24 cellular contexts compared by ENCODE assay signal in the genomic region with DNA sequence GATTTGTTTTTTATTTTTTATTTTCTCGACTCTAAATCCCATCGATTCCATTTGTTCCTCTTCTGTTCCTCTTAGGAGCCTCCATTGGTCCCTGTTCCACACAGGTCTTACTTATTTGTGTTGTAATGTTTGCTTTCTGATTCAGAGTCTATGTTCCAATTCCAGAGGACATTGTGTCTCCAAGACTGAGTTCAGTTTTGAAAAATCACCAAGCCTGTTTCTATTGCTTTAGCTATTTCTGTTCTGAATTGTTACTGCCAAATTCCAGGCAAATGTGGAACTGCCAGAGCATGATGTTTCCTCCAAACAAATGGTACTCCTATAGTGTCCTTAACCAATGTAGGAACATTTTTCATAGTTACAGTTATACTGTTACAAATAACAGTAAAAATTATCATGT.
"Had no signal": no experiment of that assay in that cellular context is flagged by ENCODE, and none has a peak within 500 bp of the region (broad histone marks: within the 10 kb centered on the region; RNA-seq: fewer than 3 reads in every experiment).

No MANE protein-coding gene starts in this region.

- H3K4me1 ChIP-seq: colonic mucosa, esophagus muscularis mucosa, heart right ventricle, left lung, neural progenitor cell, vagina had no signal

- FAIRE-seq: frontal cortex, TTC549 had no signal

- H3K9ac ChIP-seq: neural progenitor cell had no signal

- H3K4me3 ChIP-seq: colonic mucosa, esophagus muscularis mucosa, heart right ventricle, left lung, neural progenitor cell, vagina had no signal

- H3K27ac ChIP-seq: brain microvascular endothelial cell, colonic mucosa, heart right ventricle, left lung, neural progenitor cell, vagina, WERI-Rb-1 had no signal

- ATAC-seq: activated CD8-positive, alpha-beta memory T cell treated with anti-CD3 and anti-CD28 coated beads, Interleukin-2, amount 10 ng/mL, durations not matched to agents 7 days and 5 days; activated CD8-positive, alpha-beta T cell treated with anti-CD3 and anti-CD28 coated beads for 36 hours; activated naive CD8-positive, alpha-beta T cell treated with anti-CD3 and anti-CD28 coated beads, Interleukin-2, amount 50 U/mL, for 24 hours; left lung; naive thymus-derived CD8-positive, alpha-beta T cell; stimulated activated naive CD8-positive, alpha-beta T cell treated with anti-CD3 and anti-CD28 coated beads, Interleukin-15, amount 100 ng/mL, for 72 hours had no signal

- DNase-seq: activated CD4-positive, alpha-beta T cell treated with anti-CD3 and anti-CD28 coated beads, Interleukin-2, amount 10 ng/mL, durations not matched to agents 7 days and 5 days; activated CD4-positive, CD25-positive, alpha-beta regulatory T cell treated with anti-CD3 and anti-CD28 coated beads, Interleukin-2, amount 50 U/mL, for 72 hours; activated CD8-positive, alpha-beta memory T cell treated with anti-CD3 and anti-CD28 coated beads, Interleukin-2, amount 10 ng/mL, durations not matched to agents 7 days and 5 days; activated CD8-positive, alpha-beta T cell treated with anti-CD3 and anti-CD28 coated beads for 36 hours; activated gamma-delta T cell; activated naive CD4-positive, alpha-beta T cell treated with anti-CD3 and anti-CD28 coated beads, Interleukin-2, amount 50 U/mL, for 16 hours; activated naive CD8-positive, alpha-beta T cell treated with anti-CD3 and anti-CD28 coated beads, Interleukin-2, amount 50 U/mL, for 24 hours; activated T-cell treated with anti-CD3 and anti-CD28 coated beads for 4 hours; brain microvascular endothelial cell; colonic mucosa; heart right ventricle; left lung; mammary epithelial cell; naive thymus-derived CD8-positive, alpha-beta T cell; retina; stimulated activated CD4-positive, alpha-beta T cell treated with anti-CD3 and anti-CD28 coated beads, Interleukin-12 subunit alpha, Interleukin-12 subunit beta, amount 100 ng/mL, for 4 hours; stimulated activated CD4-positive, alpha-beta T cell treated with anti-CD3 and anti-CD28 coated beads, Interleukin-4, amount 100 ng/mL, for 4 hours; stimulated activated naive CD8-positive, alpha-beta T cell treated with anti-CD3 and anti-CD28 coated beads, Interleukin-15, amount 100 ng/mL, for 72 hours; WERI-Rb-1 had no signal

- H3K27me3 ChIP-seq: brain microvascular endothelial cell, colonic mucosa, esophagus muscularis mucosa, heart right ventricle, left lung, neural progenitor cell, vagina had no signal

- H3K9me3 ChIP-seq: colonic mucosa, esophagus muscularis mucosa, heart right ventricle, left lung, vagina had no signal

- H3K36me3 ChIP-seq: brain microvascular endothelial cell, colonic mucosa, esophagus muscularis mucosa, heart right ventricle, left lung, neural progenitor cell, vagina, WERI-Rb-1 had no signal
